In the genomic region with DNA sequence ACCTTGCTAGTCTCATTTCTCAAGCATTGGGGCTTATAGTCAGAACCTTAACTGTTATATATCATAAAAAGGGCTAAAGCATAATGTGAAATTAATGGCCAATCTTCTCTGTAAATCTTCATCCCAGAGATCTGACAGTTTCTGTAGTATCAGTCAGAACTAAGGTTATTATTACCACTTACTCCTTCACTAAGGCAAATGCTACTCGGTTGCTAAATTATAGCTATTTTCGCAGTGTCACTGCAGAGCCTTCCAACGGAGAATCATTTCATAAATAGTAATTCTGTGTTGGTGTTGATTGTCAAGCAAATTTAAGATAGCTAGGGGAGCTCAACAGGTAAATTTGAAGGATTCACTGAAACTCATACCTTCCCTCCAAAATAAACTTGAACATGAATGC, we compare ENCODE assay signal across 25 cellular contexts.
"Had no signal": no experiment of that assay in that cellular context is flagged by ENCODE, and none has a peak within 500 bp of the region (broad histone marks: within the 10 kb centered on the region; RNA-seq: fewer than 3 reads in every experiment).

No MANE protein-coding gene starts in this region.

- FAIRE-seq: endometrium, islet of Langerhans, keratinocyte had no signal

- DNase-seq: colonic mucosa; cortex of kidney; effector CD8-positive, alpha-beta T cell; effector memory CD8-positive, alpha-beta T cell; endodermal cell; erythroblast; esophagus squamous epithelium; foreskin fibroblast; foreskin melanocyte; gastrocnemius medialis; glutamatergic neuron; head of caudate nucleus; heart right ventricle; hippocampal formation; left cardiac atrium; left lung; left ventricle myocardium superior; lower lobe of right lung; mesenchymal stem cell; mucosa of descending colon; naive B cell had no signal

- H3K27ac ChIP-seq: colonic mucosa, epithelial cell of prostate, esophagus squamous epithelium, gastrocnemius medialis, heart right ventricle, left lung, lower lobe of right lung had no signal

- H3K9me3 ChIP-seq: colonic mucosa, esophagus squamous epithelium, gastrocnemius medialis, heart right ventricle, left lung, lower lobe of right lung, mucosa of descending colon had no signal

- H3K4me1 ChIP-seq: colonic mucosa, esophagus squamous epithelium, gastrocnemius medialis, heart right ventricle, left lung, lower lobe of right lung had no signal

- H3K4me3 ChIP-seq: colonic mucosa, esophagus squamous epithelium, gastrocnemius medialis, heart right ventricle, left lung, lower lobe of right lung, mucosa of descending colon had no signal

- H3K27me3 ChIP-seq: colonic mucosa, esophagus squamous epithelium, gastrocnemius medialis, left lung had no signal

- H3K36me3 ChIP-seq: colonic mucosa, esophagus squamous epithelium, gastrocnemius medialis, heart right ventricle, left lung, lower lobe of right lung had no signal
